ENCODE assay signal across 22 cellular contexts in genomic region chr15:61441901-61442300, GRCh38.
"Had no signal": no experiment of that assay in that cellular context is flagged by ENCODE, and none has a peak within 500 bp of the region (broad histone marks: within the 10 kb centered on the region; RNA-seq: fewer than 3 reads in every experiment).

No MANE protein-coding gene starts in this region.

- H3K27ac ChIP-seq: adrenal gland, body of pancreas, WERI-Rb-1 had no signal

- H3K4me1 Mint-ChIP-seq: activated CD4-positive, alpha-beta T cell treated with anti-CD3 and anti-CD28 coated beads, Interleukin-2, amount 10 ng/mL, durations not matched to agents 24 days and 14 days had no signal

- H3K4me3 Mint-ChIP-seq: activated CD4-positive, alpha-beta T cell treated with anti-CD3 and anti-CD28 coated beads, Interleukin-2, amount 10 ng/mL, durations not matched to agents 24 days and 14 days; activated CD8-positive, alpha-beta T cell treated with anti-CD3 and anti-CD28 coated beads for 36 hours; activated naive CD4-positive, alpha-beta T cell treated with anti-CD3 and anti-CD28 coated beads for 36 hours had no signal

- DNase-seq: activated CD4-positive, alpha-beta T cell treated with anti-CD3 and anti-CD28 coated beads, Interleukin-2, amount 10 ng/mL, durations not matched to agents 24 days and 14 days; activated CD4-positive, alpha-beta T cell treated with anti-CD3 and anti-CD28 coated beads, Interleukin-2, amount 50 U/mL, for 4 hours; activated CD8-positive, alpha-beta T cell treated with anti-CD3 and anti-CD28 coated beads for 36 hours; activated gamma-delta T cell; activated naive CD4-positive, alpha-beta T cell treated with anti-CD3 and anti-CD28 coated beads for 36 hours; activated T-cell treated with anti-CD3 and anti-CD28 coated beads, Interleukin-2, amount 50 U/mL, for 1 hour; adrenal gland; body of pancreas; caudate nucleus; cerebellar nuclear complex; NCI-H1048; NCI-H1436 treated with DMSO at 0.1 percent for 48 hours; NCI-H1694 treated with DMSO at 0.1 percent for 48 hours; NCI-H2029; NCI-H345; NCI-H524 treated with DMSO at 0.1 percent for 48 hours; RPMI8226; SHP77 treated with DMSO at 0.1 percent for 48 hours; T1000; WERI-Rb-1 had no signal

- H3K36me3 ChIP-seq: adrenal gland, WERI-Rb-1 had no signal

- H3K9me3 Mint-ChIP-seq: activated CD4-positive, alpha-beta T cell treated with anti-CD3 and anti-CD28 coated beads, Interleukin-2, amount 10 ng/mL, durations not matched to agents 24 days and 14 days; activated CD8-positive, alpha-beta T cell treated with anti-CD3 and anti-CD28 coated beads for 36 hours; activated naive CD4-positive, alpha-beta T cell treated with anti-CD3 and anti-CD28 coated beads for 36 hours; activated naive CD4-positive, alpha-beta T cell treated with anti-CD3 and anti-CD28 coated beads, Interleukin-2, amount 50 U/mL, for 72 hours; activated T-helper 2 cell treated with anti-CD3 and anti-CD28 coated beads, Interferon-gamma antibody, Interleukin-2, Interleukin-4, amounts not matched to agents 10 μg/mL and 5 μg/mL and 100 μg/mL, durations not matched to agents 14 hours and 24 hours and 36 hours had no signal

- H3K27ac Mint-ChIP-seq: activated CD4-positive, alpha-beta T cell treated with anti-CD3 and anti-CD28 coated beads, Interleukin-2, amount 10 ng/mL, durations not matched to agents 24 days and 14 days; activated CD8-positive, alpha-beta T cell treated with anti-CD3 and anti-CD28 coated beads for 36 hours; activated naive CD4-positive, alpha-beta T cell treated with anti-CD3 and anti-CD28 coated beads for 36 hours; activated naive CD4-positive, alpha-beta T cell treated with anti-CD3 and anti-CD28 coated beads, Interleukin-2, amount 50 U/mL, for 72 hours; activated T-helper 2 cell treated with anti-CD3 and anti-CD28 coated beads, Interferon-gamma antibody, Interleukin-2, Interleukin-4, amounts not matched to agents 10 μg/mL and 5 μg/mL and 100 μg/mL, durations not matched to agents 14 hours and 24 hours and 36 hours had no signal

- H3K9me3 ChIP-seq: body of pancreas had no signal

- H3K27me3 ChIP-seq: adrenal gland, body of pancreas had no signal

- H3K4me1 ChIP-seq: adrenal gland, body of pancreas had no signal

- H3K4me3 ChIP-seq: adrenal gland, body of pancreas had no signal

- H3K36me3 Mint-ChIP-seq: activated naive CD4-positive, alpha-beta T cell treated with anti-CD3 and anti-CD28 coated beads, Interleukin-2, amount 50 U/mL, for 72 hours had no signal
